ENCODE assay signal across 16 cellular contexts in genomic region chr11:10273738-10274137, GRCh38. TPM values are rescaled to one million over a fixed set of nuclear protein-coding genes. Genes with fewer than 3 reads are reported as not detected.
DNase-seq lines count a peak whose midpoint lies in the region; ATAC-seq, FAIRE-seq and TF ChIP-seq lines count a peak whose summit lies in the region.
"Had no signal": no experiment of that assay in that cellular context is flagged by ENCODE, and none has a peak within 500 bp of the region (broad histone marks: within the 10 kb centered on the region; RNA-seq: fewer than 3 reads in every experiment).

No MANE protein-coding gene starts in this region.

- no peak overlapping the region for H2AFZ ChIP-seq in GM12878 (ENCODE audit: control insufficient read depth, low read depth, low read length)

- POLR2A ChIA-PET in GM12878 (lab: Charles Lee), result no interaction called here

- no peaks in the 10 kb centered on the region for H3K4me1 ChIP-seq in GM12878 (ENCODE audit: control insufficient read depth, insufficient read depth, low read length)
- peaks cover 24% of the 10 kb centered on the region for H3K4me1 ChIP-seq in skeletal muscle satellite cell (ENCODE audit: control insufficient read depth, insufficient read depth, low read length)

- peaks cover 0 to 11% of the 10 kb centered on the region in 2 donors for H3K4me1 Mint-ChIP-seq in natural killer cell treated with Interleukin-12 subunit alpha and Interleukin-12 subunit beta and Interleukin-15 and Interleukin-18, amount 100 ng/mL, for 72 hours (ENCODE audit: low read depth in 2 of 2)

- no peak overlapping the region for H3K27ac ChIP-seq in GM12878 (ENCODE audit: control insufficient read depth, insufficient read depth)

- DNase-seq in GM12878 (ENCODE audit: low read depth, low spot score), result no peak
- no peak for DNase-seq in natural killer cell treated with Interleukin-12 subunit alpha and Interleukin-12 subunit beta and Interleukin-15 and Interleukin-18, amount 100 ng/mL, for 72 hours (ENCODE audit: low spot score)
- DNase-seq in kidney tubule cell (ENCODE audit: low spot score), result no peak
- no peak for DNase-seq in stimulated activated CD4-positive, alpha-beta T cell treated with anti-CD3 and anti-CD28 coated beads, Interleukin-4, amount 100 ng/mL, for 1 hour
- no peak for DNase-seq in dedifferentiated amniotic fluid mesenchymal stem cell (ENCODE audit: extremely low spot score)
- DNase-seq: C1 segment of cervical spinal cord, DND-41, NCI-H1092, NCI-H146, NCI-H2081 treated with DMSO at 0.1 percent for 48 hours, NCI-H510A treated with DMSO at 0.1 percent for 48 hours had no signal

- H3K9me3 Mint-ChIP-seq in natural killer cell treated with Interleukin-12 subunit alpha and Interleukin-12 subunit beta and Interleukin-15 and Interleukin-18, amount 100 ng/mL, for 72 hours, result no peaks in the 10 kb centered on the region

- H3K36me3 ChIP-seq in GM12878 (ENCODE audit: control insufficient read depth in 2 of 2, insufficient read depth in 2 of 2, low read length in 1 of 2) (no peaks in the 10 kb centered on the region), skeletal muscle satellite cell (ENCODE audit: insufficient read depth, low read length) (no peaks in the 10 kb centered on the region)

- H3K4me2 ChIP-seq in GM12878 (ENCODE audit: control insufficient read depth, insufficient read depth) (no peak overlapping the region), skeletal muscle satellite cell (ENCODE audit: low read length) (peak overlapping the region; percentile 19)

- SMC1A ChIA-PET in GM12878 (lab: Charles Lee; ENCODE audit: uncharacterized antibody, unreplicated experiment), result no interaction called here

- intact Hi-C loops in GM12878 (cut with micrococcal nuclease; ENCODE audit: unreplicated experiment), result no loop called here

- H3K27me3 Mint-ChIP-seq in natural killer cell treated with Interleukin-12 subunit alpha and Interleukin-12 subunit beta and Interleukin-15 and Interleukin-18, amount 100 ng/mL, for 72 hours, result no peaks in the 10 kb centered on the region

- no peaks in the 10 kb centered on the region for H3K36me3 Mint-ChIP-seq in natural killer cell treated with Interleukin-12 subunit alpha and Interleukin-12 subunit beta and Interleukin-15 and Interleukin-18, amount 100 ng/mL, for 72 hours

- H3K9ac ChIP-seq in GM12878 (ENCODE audit: control insufficient read depth, insufficient read depth, low read length), result no peak overlapping the region
- no peak overlapping the region for H3K9ac ChIP-seq in skeletal muscle satellite cell (ENCODE audit: low read depth, low read length)

- no peak for TF ChIP-seq EP300 in GM12878 (IDR thresholded peaks at IDR 0.05; ENCODE audit: borderline replicate concordance in 1 of 2, control insufficient read depth in 1 of 2, low read depth in 2 of 2, low read length in 2 of 2)

- TF ChIP-seq POLR2A in GM12878 (IDR thresholded peaks at IDR 0.05; ENCODE audit: low read depth, low read length), result no peak

- H3K79me2 ChIP-seq in GM12878 (ENCODE audit: control insufficient read depth, insufficient read depth, low read length), result no peaks in the 10 kb centered on the region

- H4K20me1 ChIP-seq in GM12878 (ENCODE audit: control insufficient read depth, insufficient read depth), result no peaks in the 10 kb centered on the region

- no TSS peak for BruUV-seq in GM12878 (replicated peaks; lab: Mats Ljungman, UMichigan)

- TF ChIP-seq RAD21 in GM12878 (IDR thresholded peaks at IDR 0.05; ENCODE audit: insufficient read depth, low read depth, low read length), result no peak

- in situ Hi-C loops in GM12878 (cut with MboI), result no loop called here

- H3K27me3 ChIP-seq in GM12878 (replicated peaks in 1 of 2; ENCODE audit: control insufficient read depth in 2 of 2, insufficient read depth in 2 of 2, low read length in 1 of 2) (no peaks in the 10 kb centered on the region), skeletal muscle satellite cell (ENCODE audit: control insufficient read depth, insufficient read depth, low read length) (no peaks in the 10 kb centered on the region)

- H3K4me3 Mint-ChIP-seq in natural killer cell treated with Interleukin-12 subunit alpha and Interleukin-12 subunit beta and Interleukin-15 and Interleukin-18, amount 100 ng/mL, for 72 hours, result no peak overlapping the region

- TF ChIP-seq CTCF in GM12878 (IDR thresholded peaks at IDR 0.05 in 2 of 3, conservative IDR thresholded peaks at IDR 0.05 in 1 of 3; ENCODE audit: control insufficient read depth in 2 of 3, extremely low read depth in 1 of 3, insufficient read depth in 1 of 3, low read depth in 3 of 3, low read length in 3 of 3), result no peak

- no peaks in the 10 kb centered on the region for H3K9me3 ChIP-seq in GM12878 (replicated peaks; ENCODE audit: control insufficient read depth, insufficient read depth, low read length)
- H3K9me3 ChIP-seq in skeletal muscle satellite cell (replicated peaks; ENCODE audit: low read length), result no peaks in the 10 kb centered on the region

- peak; percentile 55 for ATAC-seq in GM21825 (IDR thresholded peaks at IDR 0.05; ENCODE audit: unreplicated experiment)
- peak; percentile 52 for ATAC-seq in HG03432 (IDR thresholded peaks at IDR 0.05; ENCODE audit: unreplicated experiment)
- no peak for ATAC-seq in GM12878
- no peak for ATAC-seq in natural killer cell treated with Interleukin-12 subunit alpha and Interleukin-12 subunit beta and Interleukin-15 and Interleukin-18, amount 100 ng/mL, for 72 hours
- ATAC-seq: HCT116 had no signal

- H3K4me3 ChIP-seq in GM12878, result no peak overlapping the region
- no peak overlapping the region for H3K4me3 ChIP-seq in skeletal muscle satellite cell (ENCODE audit: low read length)

- no peak overlapping the region for H3K27ac Mint-ChIP-seq in natural killer cell treated with Interleukin-12 subunit alpha and Interleukin-12 subunit beta and Interleukin-15 and Interleukin-18, amount 100 ng/mL, for 72 hours

- RAD21 ChIA-PET in GM12878 (lab: Charles Lee; ENCODE audit: unreplicated experiment), result no interaction called here

- FAIRE-seq in GM12878 (lab: Jason Lieb, UNC), result no peak
- FAIRE-seq: GM19239 had no signal

- CTCF ChIA-PET in GM12878 (lab: Yijun Ruan, JAX), result no interaction called here

TF ChIP-seq in GM12878, 131 proteins besides CTCF, POLR2A, EP300 and RAD21:
- TF ChIP-seq RUNX3 (IDR thresholded peaks at IDR 0.05; ENCODE audit: low read length), result 0 out of 2 replicates have a peak, but pooled peaks have one; percentile 6
- no peak for TF ChIP-seq MLLT1 (IDR thresholded peaks at IDR 0.05)
TF ChIP-seq in GM12878: peak in this region for 1.

RNA-seq across cellular contexts. Expression of gene SBF2, which starts 20.3 kb away (rescaled TPM):
- total RNA-seq in GM12878 (2013; cell fraction: nucleolus; rRNA removed), result 21.9 and 24.8 TPM in 2 replicates
- 0.65 and 1.6 TPM in 2 replicates for total RNA-seq in GM12878 (2014; rRNA removed)
- 0.92 and 1.1 TPM in 2 replicates for total RNA-seq in GM12878 (2014; rRNA removed; fragmentation: Illumina TruSeq; extraction: Trizol)
- total RNA-seq in GM12878 (2021), result 0.62 and 0.96 TPM in 2 replicates
- polyA plus RNA-seq in GM12878 (2011; ENCODE audit: low read depth), result 1.8 TPM
- polyA plus RNA-seq in GM12878 (2011; rRNA removed), result 1.7 and 2.3 TPM in 2 replicates
- 0.88 and 1.1 TPM in 2 replicates for polyA plus RNA-seq in GM12878 (2011; cell fraction: cytosol; rRNA removed)
- polyA plus RNA-seq in GM12878 (2011; cell fraction: nucleus; rRNA removed), result 2.2 and 2.4 TPM in 2 replicates
- polyA plus RNA-seq in GM12878 (2012), result 1.3 and 2.3 TPM in 2 replicates
- polyA plus RNA-seq in GM12878 (2014; fragmentation: Illumina TruSeq; extraction: Trizol), result 0.35 and 1.3 TPM in 2 replicates
- polyA plus RNA-seq in GM12878 (2014; fragmentation: Nextera tagmentation; extraction: Ambion mirVana), result under 1 TPM; 0.24 to 0.26 TPM
- 0.38 and 1.1 TPM in 2 replicates for polyA plus RNA-seq in GM12878 (2014; rRNA removed)
- 1 to 10 TPM; 2.1 to 2.2 TPM for polyA plus RNA-seq in GM12878 (2016; fragmentation: Nextera tagmentation; extraction: Ambion mirVana)
- 5.1 and 5.2 TPM in 2 replicates for polyA minus RNA-seq in GM12878 (2011; rRNA and poly(A)+ RNA removed)
- 2.0 and 3.2 TPM in 2 replicates for polyA minus RNA-seq in GM12878 (2011; cell fraction: cytosol; rRNA and poly(A)+ RNA removed)
- polyA minus RNA-seq in GM12878 (2011; cell fraction: nucleus; rRNA and poly(A)+ RNA removed), result 3.7 and 5.0 TPM in 2 replicates
- total RNA-seq in skeletal muscle satellite cell (2012; rRNA removed), result 24.5 and 28.9 TPM in 2 replicates
- 10 to 100 TPM; 15.4 to 20.4 TPM for total RNA-seq in natural killer cell treated with Interleukin-12 subunit alpha and Interleukin-12 subunit beta and Interleukin-15 and Interleukin-18, amount 100 ng/mL, for 72 hours

RNA-seq across cellular contexts. Expression of gene ADM, which starts 31.1 kb away (rescaled TPM):
- 9.9 and 12.6 TPM in 2 replicates for total RNA-seq in GM12878 (2013; cell fraction: nucleolus; rRNA removed)
- total RNA-seq in GM12878 (2014; rRNA removed) (not detected in 2 replicates), GM12878 (2014; rRNA removed; fragmentation: Illumina TruSeq; extraction: Trizol) (not detected in 2 replicates), GM12878 (2021) (0.21 TPM in 1 of 2 replicates, not detected in the other)
- 1.3 TPM for polyA plus RNA-seq in GM12878 (2011; ENCODE audit: low read depth)
- polyA plus RNA-seq in GM12878 (2011; rRNA removed) (2.7 and 4.2 TPM in 2 replicates), GM12878 (2014; fragmentation: Illumina TruSeq; extraction: Trizol) (not detected in 2 replicates), GM12878 (2014; fragmentation: Nextera tagmentation; extraction: Ambion mirVana) (not detected), GM12878 (2014; rRNA removed) (not detected in 2 replicates), GM12878 (2016; fragmentation: Nextera tagmentation; extraction: Ambion mirVana) (under 1 TPM in 1 of 2 experiments, not detected in 1; 0.11 TPM)
- 5.5 and 8.1 TPM in 2 replicates for polyA plus RNA-seq in GM12878 (2011; cell fraction: cytosol; rRNA removed)
- polyA plus RNA-seq in GM12878 (2011; cell fraction: nucleus; rRNA removed), result 3.5 and 8.1 TPM in 2 replicates
- polyA plus RNA-seq in GM12878 (2012), result 1.3 and 3.2 TPM in 2 replicates
- 1.3 and 11.4 TPM in 2 replicates for polyA minus RNA-seq in GM12878 (2011; rRNA and poly(A)+ RNA removed)
- polyA minus RNA-seq in GM12878 (2011; cell fraction: cytosol; rRNA and poly(A)+ RNA removed), result 2.0 and 3.3 TPM in 2 replicates
- 3.3 and 5.6 TPM in 2 replicates for polyA minus RNA-seq in GM12878 (2011; cell fraction: nucleus; rRNA and poly(A)+ RNA removed)
- total RNA-seq in skeletal muscle satellite cell (2012; rRNA removed), result 183 and 196 TPM in 2 replicates
- 10 to 100 TPM in 1 of 2 donors, 1 to 10 TPM in 1; 2.3 to 13.0 TPM for total RNA-seq in natural killer cell treated with Interleukin-12 subunit alpha and Interleukin-12 subunit beta and Interleukin-15 and Interleukin-18, amount 100 ng/mL, for 72 hours

Comparison
In these comparisons a context has a peak if more than half of its experiments do, and no peak if none do; other contexts are left out.
1. ATAC-seq: peak in GM21825 (single experiment) and HG03432 (single experiment); none in GM12878 (single experiment) and natural killer cell treated with Interleukin-12 subunit alpha and Interleukin-12 subunit beta and Interleukin-15 and Interleukin-18, amount 100 ng/mL, for 72 hours (0 of 2).